1 cellular context compared by ENCODE assay signal in genomic region chr20:3203315-3204123, GRCh38.
A peak's percentile ranks its signal among the peaks of the same experiment; 100 is the strongest.
TF ChIP-seq lines count a peak whose summit lies in the region.

No MANE protein-coding gene starts in this region.

TF ChIP-seq in HepG2, 621 proteins besides CTCF, POLR2A, EP300 and RAD21 (continued from another document and continues in another):
- TF ChIP-seq CSRNP1 (CRISPR knock-in tag; IDR thresholded peaks at IDR 0.05) (peak; percentile 94; the same call in 1 of the 2 replicates), MAX (IDR thresholded peaks at IDR 0.05) (peak; percentile 27; the same call in 1 of the 2 replicates), BRCA1 (CRISPR knock-in tag; IDR thresholded peaks at IDR 0.05) (no peak), PRDM10 (CRISPR knock-in tag; IDR thresholded peaks at IDR 0.05; ENCODE audit: low read depth) (no peak), ATF7 (IDR thresholded peaks at IDR 0.05) (no peak), ATF7 (CRISPR knock-in tag; IDR thresholded peaks at IDR 0.05) (no peak), ZNF510 (CRISPR knock-in tag; IDR thresholded peaks at IDR 0.05; ENCODE audit: low read depth) (peak; percentile 2; the same call in 1 of the 2 replicates), ZBTB4 (CRISPR knock-in tag; IDR thresholded peaks at IDR 0.05; ENCODE audit: borderline replicate concordance) (no peak), NONO (IDR thresholded peaks at IDR 0.05) (no peak), NONO (CRISPR knock-in tag; conservative IDR thresholded peaks at IDR 0.05) (peak; percentile 84), ZBTB33 (CRISPR knock-in tag; IDR thresholded peaks at IDR 0.05) (no peak), NR2F1 (CRISPR knock-in tag; IDR thresholded peaks at IDR 0.05) (no peak), PHF20 (CRISPR knock-in tag; IDR thresholded peaks at IDR 0.05) (no peak), NFAT5 (CRISPR knock-in tag; IDR thresholded peaks at IDR 0.05) (peak; percentile 76; the same call in 1 of the 2 replicates), ZNF776 (CRISPR knock-in tag; IDR thresholded peaks at IDR 0.05) (peak; percentile 62; the same call in 1 of the 2 replicates), ZBTB7A (CRISPR knock-in tag; IDR thresholded peaks at IDR 0.05) (no peak), JUN (CRISPR knock-in tag; IDR thresholded peaks at IDR 0.05) (no peak), HMGXB4 (CRISPR knock-in tag; IDR thresholded peaks at IDR 0.05; ENCODE audit: borderline replicate concordance in 1 of 2, low read depth in 1 of 2) (peak; percentile 19 to 36; a peak in 3 of 4 replicates), ZNF207 (IDR thresholded peaks at IDR 0.05; ENCODE audit: borderline replicate concordance) (no peak), HNF1B (CRISPR knock-in tag; IDR thresholded peaks at IDR 0.05) (no peak; the same call in none of the 2 replicates), ZNF558 (CRISPR knock-in tag; IDR thresholded peaks at IDR 0.05; ENCODE audit: borderline replicate concordance) (no peak), ZNF574 (CRISPR knock-in tag; IDR thresholded peaks at IDR 0.05) (no peak), FOXK2 (IDR thresholded peaks at IDR 0.05) (no peak), NCOA2 (CRISPR knock-in tag; IDR thresholded peaks at IDR 0.05) (no peak), HOXA3 (CRISPR knock-in tag; IDR thresholded peaks at IDR 0.05) (0 out of 2 replicates have a peak, but pooled peaks have one; percentile 22), ZKSCAN8 (CRISPR knock-in tag; IDR thresholded peaks at IDR 0.05; ENCODE audit: borderline replicate concordance) (no peak; the same call in 1 of the 2 replicates), SMYD3 (CRISPR knock-in tag; IDR thresholded peaks at IDR 0.05) (0 out of 2 replicates have a peak, but pooled peaks have one; percentile 65), JDP2 (CRISPR knock-in tag; IDR thresholded peaks at IDR 0.05; ENCODE audit: borderline replicate concordance) (no peak), ZNF331 (CRISPR knock-in tag; IDR thresholded peaks at IDR 0.05) (no peak), ZNF564 (CRISPR knock-in tag; IDR thresholded peaks at IDR 0.05) (no peak), ZNF414 (CRISPR knock-in tag; IDR thresholded peaks at IDR 0.05) (no peak), FIP1L1 (IDR thresholded peaks at IDR 0.05; ENCODE audit: borderline replicate concordance, insufficient read depth, low read depth, low read length) (no peak), REPIN1 (CRISPR knock-in tag; IDR thresholded peaks at IDR 0.05; ENCODE audit: borderline replicate concordance, low read depth) (no peak; the same call in 1 of the 2 replicates)
